In the genomic region with DNA sequence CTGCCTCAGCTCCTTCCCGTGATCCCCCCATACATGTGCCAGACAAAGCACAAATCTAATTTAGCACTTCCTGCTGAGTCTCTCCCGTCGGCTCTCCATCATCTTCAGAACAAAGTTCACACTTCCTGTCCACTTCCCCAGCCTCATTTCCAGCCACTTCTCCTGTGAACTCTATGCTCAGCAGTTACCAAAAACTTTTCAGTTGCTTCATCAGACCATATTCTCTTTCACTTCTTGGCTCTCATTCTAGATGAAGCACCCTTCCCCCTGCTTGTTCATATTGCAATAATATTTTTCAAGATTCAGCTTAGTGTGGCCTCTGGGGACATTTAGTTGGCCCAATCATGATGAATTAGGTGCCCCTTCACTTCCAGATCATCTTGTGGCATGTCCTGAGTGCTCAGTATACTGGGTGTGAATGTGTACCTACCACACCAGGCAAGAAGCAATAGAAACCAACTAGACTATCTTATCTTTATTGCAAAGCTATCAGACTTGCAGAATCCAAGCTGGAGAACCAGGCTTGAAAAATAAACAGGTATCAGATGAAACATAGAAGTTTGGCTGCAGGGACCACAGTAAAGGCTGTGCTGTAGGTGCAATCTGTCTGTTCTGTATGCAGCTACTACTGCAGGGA, we compare ENCODE assay signal across 23 cellular contexts.
"Had no signal": no experiment of that assay in that cellular context is flagged by ENCODE, and none has a peak within 500 bp of the region (broad histone marks: within the 10 kb centered on the region; RNA-seq: fewer than 3 reads in every experiment).

No MANE protein-coding gene starts in this region.

- H3K27ac ChIP-seq: left ventricle myocardium inferior, ovary, tibial nerve, uterus had no signal

- H3K27me3 ChIP-seq: ovary, tibial nerve, uterus had no signal

- ATAC-seq: naive thymus-derived CD4-positive, alpha-beta T cell; natural killer cell treated with Interleukin-12 subunit alpha and Interleukin-12 subunit beta and Interleukin-15 and Interleukin-18, amount 100 ng/mL, for 72 hours; right cardiac atrium; sciatic nerve; stimulated activated memory B cell treated with anti-CD40 and anti-IgM and Interleukin-4, amounts not matched to agents 10 μg/mL and 1 μg/mL and 100 μg/mL, for 72 hours; stimulated activated naive CD8-positive, alpha-beta T cell treated with anti-CD3 and anti-CD28 coated beads, Interleukin-15, amount 100 ng/mL, for 72 hours had no signal

- H3K36me3 ChIP-seq: left ventricle myocardium inferior, ovary, tibial nerve, uterus had no signal

- H3K4me2 ChIP-seq: smooth muscle cell had no signal

- DNase-seq: hypothalamus; immature natural killer cell; kidney; left ventricle myocardium inferior; mesendoderm; naive thymus-derived CD4-positive, alpha-beta T cell; ovary; retina; right cardiac atrium; stimulated activated CD4-positive, alpha-beta T cell treated with anti-CD3 and anti-CD28 coated beads, Interleukin-1b, Interleukin-23, amount 100 ng/mL, for 48 hours; stimulated activated CD4-positive, alpha-beta T cell treated with anti-CD3 and anti-CD28 coated beads, Interleukin-2, amount 100 ng/mL, for 48 hours; stimulated activated CD4-positive, alpha-beta T cell treated with anti-CD3 and anti-CD28 coated beads, Interleukin-4, amount 100 ng/mL, for 4 hours; stimulated activated CD8-positive, alpha-beta memory T cell treated with anti-CD3 and anti-CD28 coated beads, Interleukin-4, amount 100 ng/mL, for 48 hours; stimulated activated naive CD4-positive, alpha-beta T cell treated with Interleukin-2 at 50 U/mL for 16 hours; stimulated activated naive CD8-positive, alpha-beta T cell treated with anti-CD3 and anti-CD28 coated beads, Interleukin-15, amount 100 ng/mL, for 72 hours; substantia nigra; uterus had no signal

- H3K9me3 ChIP-seq: left ventricle myocardium inferior, ovary, tibial nerve, uterus had no signal

- H3K4me1 ChIP-seq: tibial nerve had no signal

- H3K4me3 ChIP-seq: left ventricle myocardium inferior, lung, ovary, smooth muscle cell, tibial nerve, uterus had no signal
